ENCODE assay signal across 9 cellular contexts in genomic region chrX:9644335-9644734, GRCh38.
DNase-seq lines count a peak whose midpoint lies in the region; ATAC-seq and TF ChIP-seq lines count a peak whose summit lies in the region.
"Had no signal": no experiment of that assay in that cellular context is flagged by ENCODE, and none has a peak within 500 bp of the region (broad histone marks: within the 10 kb centered on the region; RNA-seq: fewer than 3 reads in every experiment).

No MANE protein-coding gene starts in this region.

- H3K9me3 Mint-ChIP-seq in activated CD8-positive, alpha-beta T cell treated with anti-CD3 and anti-CD28 coated beads, Interleukin-2, amount 10 ng/mL, durations not matched to agents 7 days and 5 days (ENCODE audit: insufficient read depth), result no peaks in the 10 kb centered on the region

- H3K4me3 Mint-ChIP-seq in activated CD8-positive, alpha-beta T cell treated with anti-CD3 and anti-CD28 coated beads, Interleukin-2, amount 10 ng/mL, durations not matched to agents 7 days and 5 days, result no peak overlapping the region

- WGBS in hepatocyte (ENCODE audit: low lambda C conversion rate, missing lambda C conversion rate), result 83% methylated on average over 6 of the region's 6 CpGs

- H3K4me1 ChIP-seq in hepatocyte (ENCODE audit: insufficient read depth), result no peaks in the 10 kb centered on the region

- peaks cover 10% of the 10 kb centered on the region for H3K36me3 Mint-ChIP-seq in activated CD8-positive, alpha-beta T cell treated with anti-CD3 and anti-CD28 coated beads, Interleukin-2, amount 10 ng/mL, durations not matched to agents 7 days and 5 days (ENCODE audit: low read depth)

- ATAC-seq in HG03139 (IDR thresholded peaks at IDR 0.05; ENCODE audit: unreplicated experiment), result peak; percentile 89
- peak; percentile 89 for ATAC-seq in activated CD8-positive, alpha-beta T cell treated with anti-CD3 and anti-CD28 coated beads, Interleukin-2, amount 10 ng/mL, durations not matched to agents 7 days and 5 days

- H3K4me2 ChIP-seq in hepatocyte, result no peak overlapping the region

- TF ChIP-seq CTCF in hepatocyte (IDR thresholded peaks at IDR 0.05; ENCODE audit: poor library complexity), result no peak

- H3K27ac Mint-ChIP-seq in activated CD8-positive, alpha-beta T cell treated with anti-CD3 and anti-CD28 coated beads, Interleukin-2, amount 10 ng/mL, durations not matched to agents 7 days and 5 days, result peak overlapping the region; percentile 76

- H3K79me2 ChIP-seq in hepatocyte, result no peaks in the 10 kb centered on the region

- H3K36me3 ChIP-seq in hepatocyte (replicated peaks; ENCODE audit: insufficient read depth, low read depth), result no peaks in the 10 kb centered on the region

- no peak overlapping the region for H3K4me3 ChIP-seq in hepatocyte

- POLR2A ChIA-PET in activated CD8-positive, alpha-beta T cell treated with anti-CD3 and anti-CD28 coated beads, Interleukin-2, amount 10 ng/mL, durations not matched to agents 7 days and 5 days (lab: Charles Lee), result no interaction called here

- H3K4me1 Mint-ChIP-seq in activated CD8-positive, alpha-beta T cell treated with anti-CD3 and anti-CD28 coated beads, Interleukin-2, amount 10 ng/mL, durations not matched to agents 7 days and 5 days (ENCODE audit: low read depth), result peaks cover 54% of the 10 kb centered on the region

- no peaks in the 10 kb centered on the region for H3K27me3 ChIP-seq in hepatocyte

- no peaks in the 10 kb centered on the region for H4K20me1 ChIP-seq in hepatocyte (ENCODE audit: insufficient read depth, poor library complexity, severe bottlenecking)

- CTCF ChIA-PET in activated CD8-positive, alpha-beta T cell treated with anti-CD3 and anti-CD28 coated beads, Interleukin-2, amount 10 ng/mL, durations not matched to agents 7 days and 5 days (lab: Charles Lee), result no interaction called here

- H3K9me2 ChIP-seq in hepatocyte (replicated peaks; ENCODE audit: insufficient read depth), result no peaks in the 10 kb centered on the region

- no peaks in the 10 kb centered on the region for H3K27me3 Mint-ChIP-seq in activated CD8-positive, alpha-beta T cell treated with anti-CD3 and anti-CD28 coated beads, Interleukin-2, amount 10 ng/mL, durations not matched to agents 7 days and 5 days (ENCODE audit: low read depth)

- DNase-seq in DMS153 (lab: John Stamatoyannopoulos, UW) (peak; percentile 13), DMS153 treated with DMSO at 0.1 percent for 48 hours (lab: John Stamatoyannopoulos, UW; ENCODE audit: unreplicated experiment) (no peak), H4 (ENCODE audit: low spot score) (no peak), hepatocyte (ENCODE audit: low spot score) (no peak), cerebellar cortex (ENCODE audit: low spot score) (no peak)
- peak; percentile 73 for DNase-seq in activated CD8-positive, alpha-beta T cell treated with anti-CD3 and anti-CD28 coated beads, Interleukin-2, amount 10 ng/mL, durations not matched to agents 7 days and 5 days
- peak; percentile 4 to 5 for DNase-seq in stimulated activated CD8-positive, alpha-beta memory T cell treated with anti-CD3 and anti-CD28 coated beads, Interleukin-2, amount 100 ng/mL, for 1 hour (ENCODE audit: low read depth in 2 of 2)

- no peak overlapping the region for H2AFZ ChIP-seq in hepatocyte

- no peak overlapping the region for H3K27ac ChIP-seq in hepatocyte
- H3K27ac ChIP-seq: 22Rv1 had no signal

- no peaks in the 10 kb centered on the region for H3K9me3 ChIP-seq in hepatocyte (ENCODE audit: low read depth)

Comparison
In these comparisons a context has a peak if more than half of its experiments do, and no peak if none do; other contexts are left out.
1. DNase-seq: peak in DMS153 (single experiment), activated CD8-positive, alpha-beta T cell treated with anti-CD3 and anti-CD28 coated beads, Interleukin-2, amount 10 ng/mL, durations not matched to agents 7 days and 5 days (single experiment) and stimulated activated CD8-positive, alpha-beta memory T cell treated with anti-CD3 and anti-CD28 coated beads, Interleukin-2, amount 100 ng/mL, for 1 hour (2 of 2); none in DMS153 treated with DMSO at 0.1 percent for 48 hours (single experiment), H4 (single experiment), hepatocyte (single experiment) and cerebellar cortex (single experiment).